8 cellular contexts compared by ENCODE assay signal in the genomic region with DNA sequence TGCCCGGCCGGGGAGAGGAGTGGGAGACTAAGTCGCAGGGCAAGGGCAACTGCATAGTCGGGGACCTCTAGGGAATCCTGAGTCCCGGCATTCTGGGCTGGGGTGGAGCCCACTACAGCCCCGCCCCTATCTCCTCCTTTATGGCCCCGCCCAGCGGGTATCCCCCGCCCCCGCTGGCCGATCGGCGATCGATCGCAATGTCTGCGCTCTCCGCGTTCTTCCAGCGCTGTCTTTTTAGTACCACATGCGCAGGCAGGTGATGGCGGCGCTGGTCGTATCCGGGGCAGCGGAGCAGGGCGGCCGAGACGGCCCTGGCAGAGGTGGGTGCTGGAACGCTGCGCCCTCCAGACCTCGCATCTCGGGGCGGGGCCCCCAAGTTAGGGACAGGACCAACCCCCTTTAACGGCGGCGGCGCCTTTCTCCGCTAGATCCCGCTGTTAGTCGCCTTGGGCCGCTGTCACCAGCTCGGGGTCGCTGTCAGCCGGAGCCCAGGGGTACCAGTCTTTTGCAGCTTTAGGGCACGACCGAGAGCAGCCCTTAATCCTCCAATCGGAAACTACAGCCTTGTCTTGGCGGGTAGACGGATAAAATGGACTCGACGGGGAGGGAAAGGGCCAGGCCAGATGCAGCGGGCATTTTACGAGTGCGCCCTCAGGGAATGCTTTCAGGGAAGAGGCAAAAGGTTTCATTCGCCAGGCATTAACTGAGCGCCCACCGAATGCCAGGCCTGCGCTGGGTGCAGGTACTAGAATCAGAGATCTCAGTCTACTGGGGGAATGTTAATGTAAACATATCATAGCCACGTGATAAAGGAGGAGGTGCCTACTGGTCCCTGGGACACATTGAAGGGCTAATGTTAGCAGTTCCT.
A peak's percentile ranks its signal among the peaks of the same experiment; 100 is the strongest.
DNase-seq lines count a peak whose midpoint lies in the region; ATAC-seq and TF ChIP-seq lines count a peak whose summit lies in the region.

DPH1 (plus strand) TSS at position 243 of the 868 bp plus-strand sequence; CDS start at position 260, 17 bp downstream.

- TF ChIP-seq CTCF in GM12875 (IDR thresholded peaks at IDR 0.05; ENCODE audit: borderline replicate concordance, insufficient read depth, low read depth, low read length) (no peak), retinal pigment epithelial cell (conservative IDR thresholded peaks at IDR 0.05; ENCODE audit: low read depth, low read length) (no peak)

- DNase-seq in NCI-H2081 (lab: John Stamatoyannopoulos, UW) (peak; percentile 67 to 83), T1000 (lab: John Stamatoyannopoulos, UW) (peak; percentile 80), astrocyte of the hippocampus (ENCODE audit: low read depth, low spot score) (peak; percentile 95), hippocampal formation (lab: John Stamatoyannopoulos, UW) (peak; percentile 75 to 80), retinal pigment epithelial cell (ENCODE audit: low read depth) (peak; percentile 83), cortex of kidney (lab: John Stamatoyannopoulos, UW) (no peak)

- ATAC-seq in HG02852 (IDR thresholded peaks at IDR 0.05; ENCODE audit: unreplicated experiment), result peak; percentile 60

- H3K4me3 ChIP-seq in GM12875 (ENCODE audit: low read depth, low read length) (peak within 1 kb of the TSS; percentile 100), retinal pigment epithelial cell (ENCODE audit: low read length) (peak within 1 kb of the TSS; percentile 100)
